In the genomic region with DNA sequence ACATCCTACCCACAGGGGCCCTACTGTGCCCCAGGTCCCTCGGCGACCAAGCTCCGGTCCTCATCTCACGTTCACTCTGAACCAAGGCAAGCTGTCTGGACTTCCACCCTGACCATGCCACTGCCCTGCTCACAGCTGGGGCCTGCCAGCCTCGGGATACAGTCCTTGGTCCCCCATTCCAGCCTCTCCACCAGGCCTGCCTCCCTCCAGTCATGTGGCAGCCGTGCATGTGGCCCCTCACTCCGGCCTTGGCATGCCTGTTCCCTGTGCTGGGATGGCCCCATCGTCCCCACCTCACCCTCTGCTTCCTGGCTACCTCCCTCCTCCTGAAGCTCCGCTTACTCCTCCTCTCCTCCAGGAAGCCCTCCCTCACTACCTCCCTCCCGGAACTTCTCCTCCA, we compare ENCODE assay signal across 25 cellular contexts. TPM values are rescaled to one million over a fixed set of nuclear protein-coding genes. Genes with fewer than 3 reads are reported as not detected.
DNase-seq lines count a peak whose midpoint lies in the region; ATAC-seq and TF ChIP-seq lines count a peak whose summit lies in the region.
"Had no signal": no experiment of that assay in that cellular context is flagged by ENCODE, and none has a peak within 500 bp of the region (broad histone marks: within the 10 kb centered on the region; RNA-seq: fewer than 3 reads in every experiment).

No MANE protein-coding gene starts in this region.

- peaks cover 6% of the 10 kb centered on the region for H3K27me3 ChIP-seq in IMR-90 (ENCODE audit: control insufficient read depth, insufficient read depth, low read length)
- H3K27me3 ChIP-seq in mesenchymal stem cell (ENCODE audit: control insufficient read depth in 1 of 2, insufficient read depth in 1 of 2, low read length in 2 of 2), result peaks cover 0 to 4% of the 10 kb centered on the region in 2 experiments
- H3K27me3 ChIP-seq in smooth muscle cell (ENCODE audit: low read depth), result no peaks in the 10 kb centered on the region
- H3K27me3 ChIP-seq in osteoblast (ENCODE audit: insufficient read depth, low read length), result no peaks in the 10 kb centered on the region
- no peaks in the 10 kb centered on the region for H3K27me3 ChIP-seq in ascending aorta

- H3K23ac ChIP-seq in IMR-90 (ENCODE audit: low read depth, low read length) (no peak overlapping the region), mesenchymal stem cell (ENCODE audit: low read length in 2 of 2) (no peak overlapping the region)

- H3K9me3 ChIP-seq in IMR-90 (ENCODE audit: control insufficient read depth, insufficient read depth, low read length) (no peaks in the 10 kb centered on the region), mesenchymal stem cell (ENCODE audit: control insufficient read depth, low read length) (no peaks in the 10 kb centered on the region), smooth muscle cell (replicated peaks; ENCODE audit: low read depth) (no peaks in the 10 kb centered on the region), osteoblast (ENCODE audit: low read depth, low read length) (no peaks in the 10 kb centered on the region), ascending aorta (no peaks in the 10 kb centered on the region)

- H3K56ac ChIP-seq in IMR-90 (ENCODE audit: extremely low read depth, insufficient read depth, low read length), result no peak overlapping the region

- H3K79me2 ChIP-seq in smooth muscle cell (ENCODE audit: low read depth) (peaks cover 5% of the 10 kb centered on the region), osteoblast (ENCODE audit: insufficient read depth, low read length) (no peaks in the 10 kb centered on the region)

- no peak overlapping the region for H4K8ac ChIP-seq in IMR-90 (ENCODE audit: low read depth in 2 of 2, low read length in 2 of 2)
- H4K8ac ChIP-seq in mesenchymal stem cell (ENCODE audit: low read length), result peak overlapping the region; percentile 20

- H3K4me2 ChIP-seq in IMR-90 (ENCODE audit: low read depth, low read length), result no peak overlapping the region
- no peak overlapping the region for H3K4me2 ChIP-seq in mesenchymal stem cell (ENCODE audit: low read length, poor library complexity, severe bottlenecking)
- peak overlapping the region; percentile 74 for H3K4me2 ChIP-seq in smooth muscle cell
- H3K4me2 ChIP-seq in osteoblast (ENCODE audit: insufficient read depth, low read length), result no peak overlapping the region

- peaks cover 15% of the 10 kb centered on the region for H3K9me1 ChIP-seq in IMR-90 (ENCODE audit: insufficient read depth, low read length)

- no peak overlapping the region for H3K14ac ChIP-seq in IMR-90 (replicated peaks; ENCODE audit: low read depth, low read length)
- H3K14ac ChIP-seq in mesenchymal stem cell (ENCODE audit: low read length in 2 of 2), result no peak overlapping the region

- WGBS in IMR-90 (ENCODE audit: extremely low coverage in 2 of 2, insufficient read length in 1 of 2), 2 experiments, result 93% methylated on average over 7 of the region's 10 CpGs; no CpG with 5 or more reads in 1 of the 2 experiments
- WGBS in mesenchymal stem cell, result 92% methylated on average over 9 of the region's 10 CpGs
- 87% methylated on average over 10 of the region's 10 CpGs for WGBS in smooth muscle cell (ENCODE audit: low lambda C conversion rate)

- H2BK120ac ChIP-seq in IMR-90 (ENCODE audit: low read depth, low read length), result 0 out of 2 replicates have a peak overlapping the region, but pooled peaks have one; percentile 71
- H2BK120ac ChIP-seq in mesenchymal stem cell (ENCODE audit: low read depth, low read length), result peak overlapping the region; percentile 56

- H4K91ac ChIP-seq in IMR-90 (ENCODE audit: insufficient read depth, low read depth, low read length), result no peak overlapping the region
- peak overlapping the region; percentile 71 for H4K91ac ChIP-seq in mesenchymal stem cell (ENCODE audit: low read length)

- no peak overlapping the region for H2BK15ac ChIP-seq in IMR-90 (ENCODE audit: low read depth, low read length)
- H2BK15ac ChIP-seq in mesenchymal stem cell (ENCODE audit: low read depth, poor library complexity, severe bottlenecking), result no peak overlapping the region

- peak overlapping the region; percentile 45 for H2BK20ac ChIP-seq in IMR-90 (ENCODE audit: low read depth, low read length)

- peaks cover 16% of the 10 kb centered on the region for H3F3A ChIP-seq in smooth muscle cell (ENCODE audit: low read depth)

- POLR2A ChIA-PET in IMR-90 (lab: Charles Lee; ENCODE audit: unreplicated experiment), result no interaction called here

- CTCF ChIA-PET in IMR-90 (lab: Yijun Ruan, JAX), result no interaction called here

- ATAC-seq in Right ventricle myocardium inferior (no peak), left cardiac atrium (no peak), IMR-90 (ENCODE audit: low read depth) (no peak)

- H3K4me3 ChIP-seq in IMR-90 (ENCODE audit: insufficient read depth, low read depth, low read length) (no peak overlapping the region), mesenchymal stem cell (ENCODE audit: insufficient read depth in 1 of 2, low read depth in 1 of 2, low read length in 2 of 2) (no peak overlapping the region), smooth muscle cell (no peak overlapping the region), osteoblast (ENCODE audit: insufficient read depth, low read length) (no peak overlapping the region), ascending aorta (no peak overlapping the region)

- H4K20me1 ChIP-seq in IMR-90 (ENCODE audit: insufficient read depth, low read length) (no peaks in the 10 kb centered on the region), smooth muscle cell (ENCODE audit: low read depth) (no peaks in the 10 kb centered on the region), osteoblast (ENCODE audit: insufficient read depth, low read length) (no peaks in the 10 kb centered on the region)

- H3K4ac ChIP-seq in IMR-90 (ENCODE audit: low read depth, low read length) (peak overlapping the region; percentile 47; the same call in 1 of the 2 replicates), mesenchymal stem cell (ENCODE audit: low read depth in 1 of 2, low read length in 2 of 2) (no peak overlapping the region)

- no peak for TF ChIP-seq POLR2A in IMR-90 (IDR thresholded peaks at IDR 0.05; ENCODE audit: low read depth, low read length)

- H3K9ac ChIP-seq in IMR-90 (ENCODE audit: low read depth, low read length) (no peak overlapping the region), mesenchymal stem cell (ENCODE audit: low read length) (no peak overlapping the region), smooth muscle cell (ENCODE audit: low read depth) (no peak overlapping the region)

- H3K4me1 ChIP-seq in IMR-90 (ENCODE audit: control insufficient read depth, insufficient read depth, low read length) (peaks cover 20% of the 10 kb centered on the region), mesenchymal stem cell (ENCODE audit: control insufficient read depth, insufficient read depth, low read depth, low read length) (peaks cover 50% of the 10 kb centered on the region), smooth muscle cell (ENCODE audit: low read depth) (peaks cover 22% of the 10 kb centered on the region), osteoblast (ENCODE audit: insufficient read depth, low read length) (peaks cover 31% of the 10 kb centered on the region), ascending aorta (no peaks in the 10 kb centered on the region)

- no peak overlapping the region for H3K27ac ChIP-seq in IMR-90 (ENCODE audit: insufficient read depth, low read length)
- peak overlapping the region; percentile 88 for H3K27ac ChIP-seq in mesenchymal stem cell (ENCODE audit: low read length, poor library complexity, severe bottlenecking)
- no peak overlapping the region for H3K27ac ChIP-seq in smooth muscle cell (ENCODE audit: low read depth)
- no peak overlapping the region for H3K27ac ChIP-seq in osteoblast (ENCODE audit: low read depth, low read length)
- H3K27ac ChIP-seq in ascending aorta, result no peak overlapping the region
- H3K27ac ChIP-seq: C4-2B, HL-60 had no signal

- BruUV-seq in IMR-90 (replicated peaks; lab: Mats Ljungman, UMichigan), result no TSS peak

- in situ Hi-C loops in IMR-90 (cut with MboI; ENCODE audit: low sequenced_read_pairs), result no loop called here

- DNase-seq in Right ventricle myocardium inferior (ENCODE audit: missing footprints) (peak; percentile 62), left cardiac atrium (no peak), IMR-90 (no peak), mesenchymal stem cell (no peak), smooth muscle cell (lab: John Stamatoyannopoulos, UW; ENCODE audit: unreplicated experiment) (no peak), osteoblast (ENCODE audit: insufficient read length, low spot score, missing footprints) (no peak), ascending aorta (ENCODE audit: low spot score in 2 of 2) (no peak)
- DNase-seq in stimulated activated CD4-positive, alpha-beta T cell treated with anti-CD3 and anti-CD28 coated beads, Interleukin-4, amount 100 ng/mL, for 4 hours, result no peak
- DNase-seq: Calu3; CD8-positive, alpha-beta memory T cell; DMS153; MV-4-11; NCI-H1105 treated with DMSO at 0.1 percent for 48 hours; NCI-H2029 treated with DMSO at 0.1 percent for 48 hours; NCI-H345; NCI-H524; NCI-H774; NK-92 treated with Interleukin-12 subunit alpha and Interleukin-12 subunit beta, amount 100 ng/mL, for 24 hours; Right ventricle myocardium superior had no signal

- H2AK9ac ChIP-seq in IMR-90 (replicated peaks; ENCODE audit: low read depth, low read length, poor library complexity), result peak overlapping the region; percentile 77

- H2AFZ ChIP-seq in IMR-90 (replicated peaks; ENCODE audit: low read length, poor library complexity), result peak overlapping the region; percentile 56
- no peak overlapping the region for H2AFZ ChIP-seq in mesenchymal stem cell (ENCODE audit: low read depth, low read length)
- H2AFZ ChIP-seq in smooth muscle cell (ENCODE audit: low read depth), result no peak overlapping the region
- H2AFZ ChIP-seq in osteoblast (ENCODE audit: low read length), result no peak overlapping the region

- H3K36me3 ChIP-seq in IMR-90 (ENCODE audit: control insufficient read depth, insufficient read depth, low read length), result no peaks in the 10 kb centered on the region
- H3K36me3 ChIP-seq in mesenchymal stem cell (ENCODE audit: control insufficient read depth in 1 of 2, insufficient read depth in 2 of 2, low read depth in 1 of 2, low read length in 2 of 2), result no peaks in the 10 kb centered on the region
- no peaks in the 10 kb centered on the region for H3K36me3 ChIP-seq in smooth muscle cell (ENCODE audit: low read depth)
- H3K36me3 ChIP-seq in osteoblast (ENCODE audit: insufficient read depth, low read length), result no peaks in the 10 kb centered on the region
- H3K36me3 ChIP-seq in ascending aorta, result no peaks in the 10 kb centered on the region

- H2BK12ac ChIP-seq in mesenchymal stem cell (ENCODE audit: low read length in 2 of 2), result peak overlapping the region; percentile 7 to 14

- intact Hi-C loops in Right ventricle myocardium inferior (cut with DNase I) (no loop called here), left cardiac atrium (cut with DNase I) (no loop called here), IMR-90 (cut with micrococcal nuclease) (no loop called here), ascending aorta (cut with DNase I) (no loop called here)

- H3K79me1 ChIP-seq in IMR-90 (ENCODE audit: low read depth in 1 of 2, low read length in 2 of 2) (no peaks in the 10 kb centered on the region), mesenchymal stem cell (replicated peaks; ENCODE audit: low read length, poor library complexity, severe bottlenecking) (peaks cover 11% of the 10 kb centered on the region)

- no peak overlapping the region for H4K5ac ChIP-seq in IMR-90 (ENCODE audit: low read depth, low read length)

- H3K18ac ChIP-seq in IMR-90 (ENCODE audit: low read depth, low read length) (no peak overlapping the region), mesenchymal stem cell (ENCODE audit: low read depth in 1 of 2, low read length in 2 of 2) (peak overlapping the region; percentile 60 to 83)

- no peak for TF ChIP-seq RAD21 in IMR-90 (IDR thresholded peaks at IDR 0.05; ENCODE audit: low read length)

- H2BK5ac ChIP-seq in IMR-90 (ENCODE audit: low read depth, low read length, poor library complexity, severe bottlenecking), result peak overlapping the region; percentile 16
- H2BK5ac ChIP-seq in mesenchymal stem cell (ENCODE audit: low read depth, low read length, poor library complexity, severe bottlenecking), result peak overlapping the region; percentile 20

- TF ChIP-seq CTCF in IMR-90 (conservative IDR thresholded peaks at IDR 0.05; ENCODE audit: low read depth, low read length) (no peak), smooth muscle cell (IDR thresholded peaks at IDR 0.05; ENCODE audit: borderline replicate concordance, insufficient read depth, poor library complexity, severe bottlenecking) (no peak), osteoblast (IDR thresholded peaks at IDR 0.05; ENCODE audit: extremely low read depth, low read depth, low read length) (no peak), ascending aorta (IDR thresholded peaks at IDR 0.05) (no peak)

- peak overlapping the region; percentile 88 for H2AK5ac ChIP-seq in IMR-90 (ENCODE audit: low read depth, low read length)
- H2AK5ac ChIP-seq in mesenchymal stem cell (ENCODE audit: low read length, severe bottlenecking), result peak overlapping the region; percentile 1

- dilution Hi-C loops in IMR-90 (cut with HindIII; ENCODE audit: low sequenced_read_pairs, unreplicated experiment), result no loop called here

RNA-seq across cellular contexts. Expression of a gene that starts 38.6 kb away (rescaled TPM):
- total RNA-seq in Right ventricle myocardium inferior (52.3 TPM), left cardiac atrium (1 to 10 TPM in 1 of 2 donors, not detected in 1; 3.3 TPM), IMR-90 (2012; rRNA removed) (under 0.01 TPM in 1 of 2 replicates, not detected in the other), smooth muscle cell (3,515 and 3,549 TPM in 2 replicates), osteoblast (not detected in 2 replicates), ascending aorta (7.2 TPM)
- polyA plus RNA-seq in IMR-90 (2012; rRNA removed) (0.07 TPM in 1 of 2 replicates, not detected in the other), smooth muscle cell (10,448 and 15,731 TPM in 2 replicates)
- polyA plus RNA-seq in IMR-90 (2012; cell fraction: cytosol; rRNA removed), result 0.03 and 0.28 TPM in 2 replicates
- 0.09 TPM in 1 of 2 replicates, not detected in the other for polyA plus RNA-seq in IMR-90 (2012; cell fraction: nucleus; rRNA removed; ENCODE audit: low replicate concordance)
- polyA plus RNA-seq in mesenchymal stem cell (2013, experiment 1 of 2), result 80.9 TPM
- 81.8 TPM for polyA plus RNA-seq in mesenchymal stem cell (2013, experiment 2 of 2)
- total RNA-seq: A172; Calu3; CD8-positive, alpha-beta memory T cell; H4; HT-29 had no signal
- polyA plus RNA-seq: CD8-positive, alpha-beta memory T cell; IgD-negative memory B cell had no signal

Comparison
In these comparisons a context has a peak if more than half of its experiments do, and no peak if none do; other contexts are left out.
1. RNA of a gene that starts 38.6 kb away (total RNA-seq): 3,515 to 3,549 TPM in smooth muscle cell; 52.3 TPM in Right ventricle myocardium inferior (single experiment), 7.2 TPM in ascending aorta (single experiment), 3.3 TPM in left cardiac atrium, under 0.01 TPM in IMR-90 and not detected in osteoblast; every median in the first group is over 10 times any median in the second.